11 cellular contexts compared by ENCODE assay signal in the genomic region with DNA sequence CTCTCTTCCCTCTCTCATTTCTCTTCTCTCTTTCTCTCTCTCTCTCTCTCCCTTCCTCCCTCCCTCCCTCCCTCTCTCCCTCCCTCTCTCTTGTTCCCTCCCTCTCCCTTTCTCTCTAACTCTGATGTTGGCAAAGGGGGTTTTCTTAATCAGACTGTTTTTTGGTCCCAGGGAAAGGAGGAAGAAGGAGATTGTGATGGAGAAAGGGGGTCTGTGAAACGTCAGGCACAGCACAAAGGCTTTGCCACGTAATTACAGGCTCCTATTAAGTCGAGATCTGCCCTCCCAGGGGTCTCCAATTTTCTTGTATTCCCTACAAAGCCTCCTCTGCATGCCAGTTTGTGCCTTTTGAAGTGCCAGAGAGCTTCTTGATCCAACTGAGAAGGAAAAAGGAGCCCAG. TPM values are rescaled to one million over a fixed set of nuclear protein-coding genes. Genes with fewer than 3 reads are reported as not detected.
DNase-seq lines count a peak whose midpoint lies in the region; ATAC-seq and TF ChIP-seq lines count a peak whose summit lies in the region.
"Had no signal": no experiment of that assay in that cellular context is flagged by ENCODE, and none has a peak within 500 bp of the region (broad histone marks: within the 10 kb centered on the region; RNA-seq: fewer than 3 reads in every experiment).

No MANE protein-coding gene starts in this region.

- peak overlapping the region; percentile 33 to 44 (median 39) for H3K4me3 ChIP-seq in stomach
- H3K4me3 ChIP-seq in spleen, result peak overlapping the region in 2 of 8 donors; percentile 12 to 55

- 3 to 7% (median 4%) methylated on average over 3 of the region's 3 CpGs for WGBS in stomach, 5 donors
- WGBS in spleen, 5 donors, result 0 to 9% (median 5%) methylated on average over 3 of the region's 3 CpGs

- POLR2A ChIA-PET in MCF 10A (lab: Yijun Ruan, JAX), result no interaction called here

- H3K4me3 Mint-ChIP-seq in HFFc6 (peak overlapping the region; percentile 94), MCF 10A (ENCODE audit: unreplicated experiment) (peak overlapping the region; percentile 61)
- H3K4me3 Mint-ChIP-seq in activated naive CD4-positive, alpha-beta T cell treated with anti-CD3 and anti-CD28 coated beads for 36 hours, result no peak overlapping the region

- no peak for ATAC-seq in HG02623 (IDR thresholded peaks at IDR 0.05; ENCODE audit: unreplicated experiment)

- CTCF ChIA-PET in MCF 10A (lab: Yijun Ruan, JAX), result no interaction called here
- CTCF ChIA-PET in activated naive CD4-positive, alpha-beta T cell treated with anti-CD3 and anti-CD28 coated beads for 36 hours (lab: Charles Lee), result no interaction called here

- H3K27me3 Mint-ChIP-seq in HFFc6 (ENCODE audit: insufficient read depth) (peaks cover 6% of the 10 kb centered on the region; the same call in 1 of the 2 replicates), MCF 10A (ENCODE audit: insufficient read depth, unreplicated experiment) (peaks cover 18% of the 10 kb centered on the region)
- peaks cover 77% of the 10 kb centered on the region for H3K27me3 Mint-ChIP-seq in activated naive CD4-positive, alpha-beta T cell treated with anti-CD3 and anti-CD28 coated beads for 36 hours (ENCODE audit: low read depth)

- H3K27me3 ChIP-seq in stomach (peaks cover 9 to 100% (median 84%) of the 10 kb centered on the region in 3 donors), spleen (replicated peaks in 1 of 7) (peaks cover 10 to 100% (median 88%) of the 10 kb centered on the region in 7 donors)

- H3K4me1 Mint-ChIP-seq in HFFc6 (ENCODE audit: low read depth) (peaks cover 45% of the 10 kb centered on the region), MCF 10A (ENCODE audit: insufficient read depth, unreplicated experiment) (peaks cover 6% of the 10 kb centered on the region)
- peaks cover 44% of the 10 kb centered on the region for H3K4me1 Mint-ChIP-seq in activated naive CD4-positive, alpha-beta T cell treated with anti-CD3 and anti-CD28 coated beads for 36 hours (ENCODE audit: low read depth)

- H3K36me3 ChIP-seq in stomach, result no peaks in the 10 kb centered on the region
- H3K36me3 ChIP-seq in spleen, result no peaks in the 10 kb centered on the region

- TF ChIP-seq POLR2A in stomach (IDR thresholded peaks at IDR 0.05) (no peak), spleen (IDR thresholded peaks at IDR 0.05) (no peak)

- H3K9me3 Mint-ChIP-seq in HFFc6, result peaks cover 32% of the 10 kb centered on the region
- H3K9me3 Mint-ChIP-seq in MCF 10A (ENCODE audit: unreplicated experiment), result no peaks in the 10 kb centered on the region
- H3K9me3 Mint-ChIP-seq in activated naive CD4-positive, alpha-beta T cell treated with anti-CD3 and anti-CD28 coated beads for 36 hours, result no peaks in the 10 kb centered on the region

- H3K9me3 ChIP-seq in stomach (no peaks in the 10 kb centered on the region), spleen (no peaks in the 10 kb centered on the region)

- no TSS peak for BruUV-seq in MCF 10A (replicated peaks; lab: Mats Ljungman, UMichigan)

- peaks cover 27 to 56% (median 44%) of the 10 kb centered on the region in 4 donors for H3K4me1 ChIP-seq in stomach
- H3K4me1 ChIP-seq in spleen, result peaks cover 0 to 57% (median 35%) of the 10 kb centered on the region in 6 donors

- H3K27ac ChIP-seq in stomach, result peak overlapping the region in 3 of 5 donors; percentile 14 to 73 (median 67)
- peak overlapping the region in 1 of 8 donors; percentile 11 for H3K27ac ChIP-seq in spleen

- intact Hi-C loops in MCF 10A (cut with micrococcal nuclease) (no loop called here), stomach (cut with DNase I; ENCODE audit: low total_unique reads) (no loop called here), spleen (cut with DNase I; ENCODE audit: low total_unique reads) (no loop called here)
- intact Hi-C loops in activated naive CD4-positive, alpha-beta T cell treated with anti-CD3 and anti-CD28 coated beads for 36 hours (cut with micrococcal nuclease), result loop anchor here (10.0 kb wide), 1 partner anchor 588 kb away; the partner anchor contains the start of gene KIFAP3

- TF ChIP-seq CTCF in HFFc6 (IDR thresholded peaks at IDR 0.05) (no peak), MCF 10A (IDR thresholded peaks at IDR 0.05; ENCODE audit: unreplicated experiment) (no peak), stomach (IDR thresholded peaks at IDR 0.05) (no peak), spleen (IDR thresholded peaks at IDR 0.05 in 8 of 11, conservative IDR thresholded peaks at IDR 0.05 in 3 of 11) (no peak)

- DNase-seq in HFFc6 (no peak), MCF 10A (ENCODE audit: unreplicated experiment) (no peak), iris pigment epithelial cell (ENCODE audit: low read depth) (peak; percentile 24), stomach (no peak), spleen (no peak), occipital lobe (lab: John Stamatoyannopoulos, UW) (no peak)
- DNase-seq in activated naive CD4-positive, alpha-beta T cell treated with anti-CD3 and anti-CD28 coated beads for 36 hours, result no peak
- DNase-seq: activated CD8-positive, alpha-beta memory T cell treated with anti-CD3 and anti-CD28 coated beads, Interleukin-2, amount 50 U/mL, for 48 hours; effector CD4-positive, alpha-beta T cell; NCI-H1436 treated with DMSO at 0.1 percent for 48 hours had no signal

- H3K36me3 Mint-ChIP-seq in HFFc6 (ENCODE audit: low read depth) (peaks cover 40% of the 10 kb centered on the region), MCF 10A (ENCODE audit: insufficient read depth, unreplicated experiment) (no peaks in the 10 kb centered on the region)
- no peaks in the 10 kb centered on the region for H3K36me3 Mint-ChIP-seq in activated naive CD4-positive, alpha-beta T cell treated with anti-CD3 and anti-CD28 coated beads for 36 hours (ENCODE audit: low read depth)

- TF ChIP-seq EP300 in stomach (IDR thresholded peaks at IDR 0.05), result no peak

- peak overlapping the region; percentile 92 for H3K27ac Mint-ChIP-seq in HFFc6
- no peak overlapping the region for H3K27ac Mint-ChIP-seq in MCF 10A (ENCODE audit: low read depth, unreplicated experiment)
- no peak overlapping the region for H3K27ac Mint-ChIP-seq in activated naive CD4-positive, alpha-beta T cell treated with anti-CD3 and anti-CD28 coated beads for 36 hours

RNA-seq across cellular contexts. Expression of gene PRRX1, which starts 0.9 kb away (rescaled TPM):
- total RNA-seq in HFFc6 (2021; fragmentation: NEBNext Ultra II Directional; extraction: Animal tissue kit (Norgen Biotek cat#: 25700)), result 100 to 1,000 TPM; 151 to 310 (median 270) TPM
- not detected in 2 replicates for total RNA-seq in MCF 10A (2022)
- total RNA-seq in stomach, result 1 to 10 TPM in 3 of 5 donors, under 1 TPM in 2; 0.45 to 8.3 (median 1.0) TPM
- polyA plus RNA-seq in stomach, result 1 to 10 TPM; 1.5 to 6.0 (median 2.9) TPM
- 1 to 10 TPM; 1.2 to 4.9 (median 3.0) TPM for total RNA-seq in spleen
- 1 to 10 TPM; 3.1 to 5.9 (median 4.6) TPM for polyA plus RNA-seq in spleen
- total RNA-seq in activated naive CD4-positive, alpha-beta T cell treated with anti-CD3 and anti-CD28 coated beads for 36 hours, result not detected
- total RNA-seq in occipital lobe, result 5.5 TPM

Comparison
In these comparisons a context has a peak if more than half of its experiments do, and no peak if none do; other contexts are left out.
1. RNA of gene PRRX1, which starts 0.9 kb away (total RNA-seq): 151 to 310 TPM in HFFc6; 5.5 TPM in occipital lobe (single experiment), 1.2 to 4.9 TPM in spleen, 0.45 to 8.3 TPM in stomach, not detected in MCF 10A and not detected in activated naive CD4-positive, alpha-beta T cell treated with anti-CD3 and anti-CD28 coated beads for 36 hours; every median in the first group is over 10 times any median in the second.